1 cellular context compared by ENCODE assay signal in the genomic region with DNA sequence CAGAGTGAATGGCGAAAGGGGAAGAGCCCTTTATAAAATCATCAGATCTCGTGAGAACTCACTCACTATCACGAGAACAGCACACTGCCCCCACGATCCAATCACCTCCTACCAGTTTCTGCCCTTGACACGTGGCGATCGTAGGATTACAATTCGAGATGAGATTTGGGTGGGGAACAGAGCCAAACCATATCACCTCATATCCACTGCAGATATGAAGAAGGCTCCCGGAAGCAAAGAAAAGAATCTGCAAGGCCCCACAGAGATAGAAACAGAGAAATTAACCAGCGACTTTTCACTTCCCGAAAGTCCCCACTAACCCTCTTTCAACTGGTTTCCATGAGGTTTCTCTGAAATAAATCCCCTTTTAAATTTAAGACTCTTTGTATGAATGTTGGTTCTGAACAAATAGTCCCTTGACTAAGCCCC.
TF ChIP-seq lines count a peak whose summit lies in the region.

No MANE protein-coding gene starts in this region.

TF ChIP-seq in K562, 482 proteins besides CTCF, POLR2A, EP300 and RAD21 (continued from another document and continues in another):
- TF ChIP-seq, protein P1, sequence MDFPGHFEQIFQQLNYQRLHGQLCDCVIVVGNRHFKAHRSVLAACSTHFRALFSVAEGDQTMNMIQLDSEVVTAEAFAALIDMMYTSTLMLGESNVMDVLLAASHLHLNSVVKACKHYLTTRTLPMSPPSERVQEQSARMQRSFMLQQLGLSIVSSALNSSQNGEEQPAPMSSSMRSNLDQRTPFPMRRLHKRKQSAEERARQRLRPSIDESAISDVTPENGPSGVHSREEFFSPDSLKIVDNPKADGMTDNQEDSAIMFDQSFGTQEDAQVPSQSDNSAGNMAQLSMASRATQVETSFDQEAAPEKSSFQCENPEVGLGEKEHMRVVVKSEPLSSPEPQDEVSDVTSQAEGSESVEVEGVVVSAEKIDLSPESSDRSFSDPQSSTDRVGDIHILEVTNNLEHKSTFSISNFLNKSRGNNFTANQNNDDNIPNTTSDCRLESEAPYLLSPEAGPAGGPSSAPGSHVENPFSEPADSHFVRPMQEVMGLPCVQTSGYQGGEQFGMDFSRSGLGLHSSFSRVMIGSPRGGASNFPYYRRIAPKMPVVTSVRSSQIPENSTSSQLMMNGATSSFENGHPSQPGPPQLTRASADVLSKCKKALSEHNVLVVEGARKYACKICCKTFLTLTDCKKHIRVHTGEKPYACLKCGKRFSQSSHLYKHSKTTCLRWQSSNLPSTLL (IDR thresholded peaks at IDR 0.05), result no peak
- TF ChIP-seq, protein P2, sequence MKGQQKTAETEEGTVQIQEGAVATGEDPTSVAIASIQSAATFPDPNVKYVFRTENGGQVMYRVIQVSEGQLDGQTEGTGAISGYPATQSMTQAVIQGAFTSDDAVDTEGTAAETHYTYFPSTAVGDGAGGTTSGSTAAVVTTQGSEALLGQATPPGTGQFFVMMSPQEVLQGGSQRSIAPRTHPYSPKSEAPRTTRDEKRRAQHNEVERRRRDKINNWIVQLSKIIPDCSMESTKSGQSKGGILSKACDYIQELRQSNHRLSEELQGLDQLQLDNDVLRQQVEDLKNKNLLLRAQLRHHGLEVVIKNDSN (CRISPR knock-in tag; IDR thresholded peaks at IDR 0.05), result no peak
- TF ChIP-seq FOXA3 (CRISPR knock-in tag; conservative IDR thresholded peaks at IDR 0.05 in 1 of 2, IDR thresholded peaks at IDR 0.05 in 1 of 2) (no peak), NFIC (IDR thresholded peaks at IDR 0.05) (peak; percentile 26; the same call in 1 of the 2 replicates), ZNF354B (CRISPR knock-in tag; IDR thresholded peaks at IDR 0.05) (no peak), TCFL5 (CRISPR knock-in tag; conservative IDR thresholded peaks at IDR 0.05) (no peak), THRAP3 (IDR thresholded peaks at IDR 0.05; ENCODE audit: borderline replicate concordance) (no peak), ZNF57 (CRISPR knock-in tag; IDR thresholded peaks at IDR 0.05) (no peak), PTBP1 (IDR thresholded peaks at IDR 0.05; ENCODE audit: low read depth, low read length) (no peak), CBX1 (IDR thresholded peaks at IDR 0.05; ENCODE audit: low read depth) (peak; percentile 50; the same call in 1 of the 2 replicates), IFI16 (CRISPR knock-in tag; IDR thresholded peaks at IDR 0.05) (no peak), LARP7 (IDR thresholded peaks at IDR 0.05) (no peak), NCOA2 (IDR thresholded peaks at IDR 0.05; ENCODE audit: partially characterized antibody in 2 of 2) (no peak), NCOA6 (IDR thresholded peaks at IDR 0.05) (no peak), MTA3 (IDR thresholded peaks at IDR 0.05; ENCODE audit: borderline replicate concordance) (0 out of 2 replicates have a peak, but pooled peaks have one; percentile 22), TEAD2 (tag; IDR thresholded peaks at IDR 0.05) (no peak), CBFA2T2 (conservative IDR thresholded peaks at IDR 0.05) (0 out of 2 replicates have a peak, but pooled peaks have one; percentile 13), CCAR2 (IDR thresholded peaks at IDR 0.05; ENCODE audit: low read depth, low read length) (no peak), THRB (CRISPR knock-in tag; conservative IDR thresholded peaks at IDR 0.05) (no peak), PYGO2 (tag; IDR thresholded peaks at IDR 0.05) (no peak), CBFA2T3 (IDR thresholded peaks at IDR 0.05) (peak; percentile 31; the same call in 1 of the 2 replicates), ZNF274 (IDR thresholded peaks at IDR 0.05; ENCODE audit: borderline replicate concordance, low read depth, low read length) (no peak), MYC (IDR thresholded peaks at IDR 0.05; ENCODE audit: low read depth, low read length) (0 out of 2 replicates have a peak, but pooled peaks have one; percentile 29), MYC (CRISPR knock-in tag; IDR thresholded peaks at IDR 0.05; ENCODE audit: borderline replicate concordance, low read depth) (no peak), RFX5 (IDR thresholded peaks at IDR 0.05; ENCODE audit: low read depth, low read length) (no peak), ELF1 (tag; IDR thresholded peaks at IDR 0.05) (peak; percentile 41; the same call in 1 of the 2 replicates), SOX6 (IDR thresholded peaks at IDR 0.05) (peak; percentile 32; the same call in 1 of the 2 replicates), TRIM24 (IDR thresholded peaks at IDR 0.05) (peak; percentile 36 to 44; a peak in 2 of 4 replicates), POLR2B (IDR thresholded peaks at IDR 0.05; ENCODE audit: low read depth, partially characterized antibody) (no peak), HNRNPL (IDR thresholded peaks at IDR 0.05; ENCODE audit: low read depth, low read length) (no peak), TEAD4 (IDR thresholded peaks at IDR 0.05; ENCODE audit: low read length) (no peak), TEAD4 (CRISPR knock-in tag; IDR thresholded peaks at IDR 0.05; ENCODE audit: borderline replicate concordance) (no peak), MECOM (CRISPR knock-in tag; IDR thresholded peaks at IDR 0.05) (no peak), ZC3H11A (IDR thresholded peaks at IDR 0.05; ENCODE audit: low read depth, low read length) (no peak), ZNF165 (CRISPR knock-in tag; IDR thresholded peaks at IDR 0.05; ENCODE audit: borderline replicate concordance) (no peak), CC2D1A (IDR thresholded peaks at IDR 0.05) (peak; percentile 92), ZNF583 (CRISPR knock-in tag; IDR thresholded peaks at IDR 0.05) (no peak), CREB3 (tag; conservative IDR thresholded peaks at IDR 0.05; ENCODE audit: low read depth) (no peak), ETS2 (tag; IDR thresholded peaks at IDR 0.05; ENCODE audit: borderline replicate concordance, poor library complexity, severe bottlenecking) (no peak), TAL1 (IDR thresholded peaks at IDR 0.05) (0 out of 2 replicates have a peak, but pooled peaks have one; percentile 18), SAP30 (IDR thresholded peaks at IDR 0.05; ENCODE audit: borderline replicate concordance, insufficient read depth, low read depth, low read length, poor library complexity, severe bottlenecking) (no peak), FOSL1 (tag; conservative IDR thresholded peaks at IDR 0.05) (peak; percentile 33; the same call in 1 of the 2 replicates), PTTG1 (tag; IDR thresholded peaks at IDR 0.05; ENCODE audit: low read depth) (no peak), L3MBTL2 (IDR thresholded peaks at IDR 0.05) (peak; percentile 96), SPI1 (IDR thresholded peaks at IDR 0.05; ENCODE audit: borderline replicate concordance, low read depth, low read length) (peak; percentile 26; the same call in 1 of the 2 replicates), ETV6 (IDR thresholded peaks at IDR 0.05; ENCODE audit: borderline replicate concordance in 1 of 2, low read depth in 2 of 2, low read length in 1 of 2) (0 out of 4 replicates have a peak, but pooled peaks of 1 of the 2 experiments have one; percentile 14), ETV6 (CRISPR knock-in tag; IDR thresholded peaks at IDR 0.05; ENCODE audit: borderline replicate concordance) (no peak), CBX3 (IDR thresholded peaks at IDR 0.05; ENCODE audit: borderline replicate concordance in 1 of 2, low read length in 2 of 2) (0 out of 3 replicates have a peak, but pooled peaks of 1 of the 2 experiments have one; percentile 39)
- TF ChIP-seq, protein P3, sequence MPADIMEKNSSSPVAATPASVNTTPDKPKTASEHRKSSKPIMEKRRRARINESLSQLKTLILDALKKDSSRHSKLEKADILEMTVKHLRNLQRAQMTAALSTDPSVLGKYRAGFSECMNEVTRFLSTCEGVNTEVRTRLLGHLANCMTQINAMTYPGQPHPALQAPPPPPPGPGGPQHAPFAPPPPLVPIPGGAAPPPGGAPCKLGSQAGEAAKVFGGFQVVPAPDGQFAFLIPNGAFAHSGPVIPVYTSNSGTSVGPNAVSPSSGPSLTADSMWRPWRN (IDR thresholded peaks at IDR 0.05; ENCODE audit: low read depth), result 0 out of 2 replicates have a peak, but pooled peaks have one; percentile 28
- TF ChIP-seq, protein P4, sequence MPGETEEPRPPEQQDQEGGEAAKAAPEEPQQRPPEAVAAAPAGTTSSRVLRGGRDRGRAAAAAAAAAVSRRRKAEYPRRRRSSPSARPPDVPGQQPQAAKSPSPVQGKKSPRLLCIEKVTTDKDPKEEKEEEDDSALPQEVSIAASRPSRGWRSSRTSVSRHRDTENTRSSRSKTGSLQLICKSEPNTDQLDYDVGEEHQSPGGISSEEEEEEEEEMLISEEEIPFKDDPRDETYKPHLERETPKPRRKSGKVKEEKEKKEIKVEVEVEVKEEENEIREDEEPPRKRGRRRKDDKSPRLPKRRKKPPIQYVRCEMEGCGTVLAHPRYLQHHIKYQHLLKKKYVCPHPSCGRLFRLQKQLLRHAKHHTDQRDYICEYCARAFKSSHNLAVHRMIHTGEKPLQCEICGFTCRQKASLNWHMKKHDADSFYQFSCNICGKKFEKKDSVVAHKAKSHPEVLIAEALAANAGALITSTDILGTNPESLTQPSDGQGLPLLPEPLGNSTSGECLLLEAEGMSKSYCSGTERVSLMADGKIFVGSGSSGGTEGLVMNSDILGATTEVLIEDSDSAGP (CRISPR knock-in tag; IDR thresholded peaks at IDR 0.05), result no peak
- TF ChIP-seq, protein P5, sequence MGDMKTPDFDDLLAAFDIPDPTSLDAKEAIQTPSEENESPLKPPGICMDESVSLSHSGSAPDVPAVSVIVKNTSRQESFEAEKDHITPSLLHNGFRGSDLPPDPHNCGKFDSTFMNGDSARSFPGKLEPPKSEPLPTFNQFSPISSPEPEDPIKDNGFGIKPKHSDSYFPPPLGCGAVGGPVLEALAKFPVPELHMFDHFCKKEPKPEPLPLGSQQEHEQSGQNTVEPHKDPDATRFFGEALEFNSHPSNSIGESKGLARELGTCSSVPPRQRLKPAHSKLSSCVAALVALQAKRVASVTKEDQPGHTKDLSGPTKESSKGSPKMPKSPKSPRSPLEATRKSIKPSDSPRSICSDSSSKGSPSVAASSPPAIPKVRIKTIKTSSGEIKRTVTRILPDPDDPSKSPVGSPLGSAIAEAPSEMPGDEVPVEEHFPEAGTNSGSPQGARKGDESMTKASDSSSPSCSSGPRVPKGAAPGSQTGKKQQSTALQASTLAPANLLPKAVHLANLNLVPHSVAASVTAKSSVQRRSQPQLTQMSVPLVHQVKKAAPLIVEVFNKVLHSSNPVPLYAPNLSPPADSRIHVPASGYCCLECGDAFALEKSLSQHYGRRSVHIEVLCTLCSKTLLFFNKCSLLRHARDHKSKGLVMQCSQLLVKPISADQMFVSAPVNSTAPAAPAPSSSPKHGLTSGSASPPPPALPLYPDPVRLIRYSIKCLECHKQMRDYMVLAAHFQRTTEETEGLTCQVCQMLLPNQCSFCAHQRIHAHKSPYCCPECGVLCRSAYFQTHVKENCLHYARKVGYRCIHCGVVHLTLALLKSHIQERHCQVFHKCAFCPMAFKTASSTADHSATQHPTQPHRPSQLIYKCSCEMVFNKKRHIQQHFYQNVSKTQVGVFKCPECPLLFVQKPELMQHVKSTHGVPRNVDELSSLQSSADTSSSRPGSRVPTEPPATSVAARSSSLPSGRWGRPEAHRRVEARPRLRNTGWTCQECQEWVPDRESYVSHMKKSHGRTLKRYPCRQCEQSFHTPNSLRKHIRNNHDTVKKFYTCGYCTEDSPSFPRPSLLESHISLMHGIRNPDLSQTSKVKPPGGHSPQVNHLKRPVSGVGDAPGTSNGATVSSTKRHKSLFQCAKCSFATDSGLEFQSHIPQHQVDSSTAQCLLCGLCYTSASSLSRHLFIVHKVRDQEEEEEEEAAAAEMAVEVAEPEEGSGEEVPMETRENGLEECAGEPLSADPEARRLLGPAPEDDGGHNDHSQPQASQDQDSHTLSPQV (IDR thresholded peaks at IDR 0.05), result peak; percentile 63; the same call in 1 of the 2 replicates
- TF ChIP-seq, protein P6, sequence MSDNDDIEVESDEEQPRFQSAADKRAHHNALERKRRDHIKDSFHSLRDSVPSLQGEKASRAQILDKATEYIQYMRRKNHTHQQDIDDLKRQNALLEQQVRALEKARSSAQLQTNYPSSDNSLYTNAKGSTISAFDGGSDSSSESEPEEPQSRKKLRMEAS (CRISPR knock-in tag; IDR thresholded peaks at IDR 0.05), result peak; percentile 62
- TF ChIP-seq, protein P7, sequence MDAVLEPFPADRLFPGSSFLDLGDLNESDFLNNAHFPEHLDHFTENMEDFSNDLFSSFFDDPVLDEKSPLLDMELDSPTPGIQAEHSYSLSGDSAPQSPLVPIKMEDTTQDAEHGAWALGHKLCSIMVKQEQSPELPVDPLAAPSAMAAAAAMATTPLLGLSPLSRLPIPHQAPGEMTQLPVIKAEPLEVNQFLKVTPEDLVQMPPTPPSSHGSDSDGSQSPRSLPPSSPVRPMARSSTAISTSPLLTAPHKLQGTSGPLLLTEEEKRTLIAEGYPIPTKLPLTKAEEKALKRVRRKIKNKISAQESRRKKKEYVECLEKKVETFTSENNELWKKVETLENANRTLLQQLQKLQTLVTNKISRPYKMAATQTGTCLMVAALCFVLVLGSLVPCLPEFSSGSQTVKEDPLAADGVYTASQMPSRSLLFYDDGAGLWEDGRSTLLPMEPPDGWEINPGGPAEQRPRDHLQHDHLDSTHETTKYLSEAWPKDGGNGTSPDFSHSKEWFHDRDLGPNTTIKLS (IDR thresholded peaks at IDR 0.05; ENCODE audit: borderline replicate concordance, low read depth), result peak; percentile 85
- TF ChIP-seq, protein P8, sequence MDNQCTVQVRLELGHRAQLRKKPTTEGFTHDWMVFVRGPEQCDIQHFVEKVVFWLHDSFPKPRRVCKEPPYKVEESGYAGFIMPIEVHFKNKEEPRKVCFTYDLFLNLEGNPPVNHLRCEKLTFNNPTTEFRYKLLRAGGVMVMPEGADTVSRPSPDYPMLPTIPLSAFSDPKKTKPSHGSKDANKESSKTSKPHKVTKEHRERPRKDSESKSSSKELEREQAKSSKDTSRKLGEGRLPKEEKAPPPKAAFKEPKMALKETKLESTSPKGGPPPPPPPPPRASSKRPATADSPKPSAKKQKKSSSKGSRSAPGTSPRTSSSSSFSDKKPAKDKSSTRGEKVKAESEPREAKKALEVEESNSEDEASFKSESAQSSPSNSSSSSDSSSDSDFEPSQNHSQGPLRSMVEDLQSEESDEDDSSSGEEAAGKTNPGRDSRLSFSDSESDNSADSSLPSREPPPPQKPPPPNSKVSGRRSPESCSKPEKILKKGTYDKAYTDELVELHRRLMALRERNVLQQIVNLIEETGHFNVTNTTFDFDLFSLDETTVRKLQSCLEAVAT (IDR thresholded peaks at IDR 0.05), result no peak
